Comparison of ENCODE assay signal across 16 cellular contexts in genomic region chr11:26904114-26904513, GRCh38.
DNase-seq lines count a peak whose midpoint lies in the region; ATAC-seq and TF ChIP-seq lines count a peak whose summit lies in the region.
"Had no signal": no experiment of that assay in that cellular context is flagged by ENCODE, and none has a peak within 500 bp of the region (broad histone marks: within the 10 kb centered on the region; RNA-seq: fewer than 3 reads in every experiment).

No MANE protein-coding gene starts in this region.

- H3K27ac Mint-ChIP-seq in GM23338, result peak overlapping the region; percentile 75
- H3K27ac Mint-ChIP-seq in endodermal cell, result no peak overlapping the region
- no peak overlapping the region for H3K27ac Mint-ChIP-seq in neural progenitor cell

- H3K4me1 Mint-ChIP-seq in GM23338 (peaks cover 16% of the 10 kb centered on the region), endodermal cell (peaks cover 15% of the 10 kb centered on the region), neural progenitor cell (peaks cover 11% of the 10 kb centered on the region)

- ATAC-seq in GM23338 (peak; percentile 58; the same call in 2 of the 3 replicates), HG02938 (IDR thresholded peaks at IDR 0.05; ENCODE audit: unreplicated experiment) (no peak), HG03095 (IDR thresholded peaks at IDR 0.05; ENCODE audit: unreplicated experiment) (no peak)
- ATAC-seq: A549 had no signal

- peak overlapping the region; percentile 36 for H3K4me2 ChIP-seq in GM23338
- H3K4me2 ChIP-seq in OCI-LY1 (ENCODE audit: low read length), result peak overlapping the region; percentile 62
- H3K4me2 ChIP-seq in neural progenitor cell, result peak overlapping the region; percentile 40
- H3K4me2 ChIP-seq: A549 had no signal

- H3K4me1 ChIP-seq in GM23338 (ENCODE audit: insufficient read depth), result peaks cover 14% of the 10 kb centered on the region
- peaks cover 64% of the 10 kb centered on the region for H3K4me1 ChIP-seq in OCI-LY1 (ENCODE audit: insufficient read depth, low read length, severe bottlenecking)
- no peaks in the 10 kb centered on the region for H3K4me1 ChIP-seq in endodermal cell (ENCODE audit: control insufficient read depth, insufficient read depth, low read length)
- peaks cover 18% of the 10 kb centered on the region for H3K4me1 ChIP-seq in neural progenitor cell
- H3K4me1 ChIP-seq: A549, SJSA1 had no signal

- H4K20me1 ChIP-seq in GM23338 (replicated peaks; ENCODE audit: insufficient read depth) (no peaks in the 10 kb centered on the region), OCI-LY1 (ENCODE audit: insufficient read depth, low read length) (no peaks in the 10 kb centered on the region), neural progenitor cell (ENCODE audit: low read depth) (peaks cover 4% of the 10 kb centered on the region)

- no peaks in the 10 kb centered on the region for H3K9me2 ChIP-seq in GM23338 (ENCODE audit: insufficient read depth)
- no peaks in the 10 kb centered on the region for H3K9me2 ChIP-seq in OCI-LY1 (ENCODE audit: low read depth, low read length)

- WGBS in endodermal cell (ENCODE audit: insufficient coverage in 1 of 2, insufficient read length in 1 of 2), 2 experiments, result 89% methylated on average over 1 of the region's 1 CpG; no CpG with 5 or more reads in 1 of the 2 experiments

- H3K27ac ChIP-seq in GM23338 (ENCODE audit: low read depth) (no peak overlapping the region; the same call in 1 of the 2 replicates), OCI-LY1 (ENCODE audit: low read depth, low read length, poor library complexity, severe bottlenecking) (peak overlapping the region; percentile 99), endodermal cell (ENCODE audit: low read depth, low read length) (no peak overlapping the region), neural progenitor cell (no peak overlapping the region)
- H3K27ac ChIP-seq: A549, SJSA1 had no signal

- H3K79me2 ChIP-seq in GM23338 (replicated peaks; ENCODE audit: insufficient read depth), result no peaks in the 10 kb centered on the region
- H3K79me2 ChIP-seq in OCI-LY1 (ENCODE audit: insufficient read depth, low read length), result no peaks in the 10 kb centered on the region
- no peaks in the 10 kb centered on the region for H3K79me2 ChIP-seq in neural progenitor cell (ENCODE audit: low read depth)

- H3K9me3 Mint-ChIP-seq in GM23338, result no peaks in the 10 kb centered on the region
- H3K9me3 Mint-ChIP-seq in endodermal cell, result no peaks in the 10 kb centered on the region
- no peaks in the 10 kb centered on the region for H3K9me3 Mint-ChIP-seq in neural progenitor cell

- no peaks in the 10 kb centered on the region for H3K36me3 Mint-ChIP-seq in GM23338 (ENCODE audit: low read depth)
- H3K36me3 Mint-ChIP-seq in endodermal cell (ENCODE audit: low read depth), result no peaks in the 10 kb centered on the region
- no peaks in the 10 kb centered on the region for H3K36me3 Mint-ChIP-seq in neural progenitor cell

- in situ Hi-C loops in GM13977 (cut with MboI; ENCODE audit: low pct_unique_long_range_greater_than_20kb, low sequenced_read_pairs, unreplicated experiment), result no loop called here

- no peaks in the 10 kb centered on the region for H3K9me3 ChIP-seq in OCI-LY1 (ENCODE audit: low read length)
- no peaks in the 10 kb centered on the region for H3K9me3 ChIP-seq in endodermal cell (ENCODE audit: control insufficient read depth, low read length)
- H3K9me3 ChIP-seq in neural progenitor cell (ENCODE audit: low read depth), result no peaks in the 10 kb centered on the region
- H3K9me3 ChIP-seq: A549 had no signal

- H3K4me3 Mint-ChIP-seq in GM23338 (no peak overlapping the region), endodermal cell (no peak overlapping the region), neural progenitor cell (no peak overlapping the region)

- no peaks in the 10 kb centered on the region for H3F3A ChIP-seq in GM23338 (replicated peaks; ENCODE audit: low read depth)
- H3F3A ChIP-seq in OCI-LY1 (ENCODE audit: insufficient read depth, low read length), result no peaks in the 10 kb centered on the region
- peaks cover 9% of the 10 kb centered on the region for H3F3A ChIP-seq in neural progenitor cell (ENCODE audit: low read depth)

- no peak overlapping the region for H2AFZ ChIP-seq in GM23338
- no peak overlapping the region for H2AFZ ChIP-seq in OCI-LY1 (ENCODE audit: low read length)
- H2AFZ ChIP-seq in neural progenitor cell (replicated peaks), result no peak overlapping the region

- TF ChIP-seq CTCF in GM23338 (conservative IDR thresholded peaks at IDR 0.05; ENCODE audit: low read depth in 2 of 2) (no peak), OCI-LY1 (IDR thresholded peaks at IDR 0.05; ENCODE audit: low read length) (no peak), endodermal cell (conservative IDR thresholded peaks at IDR 0.05) (no peak), neural progenitor cell (IDR thresholded peaks at IDR 0.05) (no peak), GM13977 (IDR thresholded peaks at IDR 0.05; ENCODE audit: extremely low read depth, insufficient read depth, missing control alignments) (no peak)

- H3K4me3 ChIP-seq in GM23338 (no peak overlapping the region), OCI-LY1 (ENCODE audit: low read depth, low read length, poor library complexity, severe bottlenecking) (peak overlapping the region; percentile 27), endodermal cell (ENCODE audit: low read length) (no peak overlapping the region), neural progenitor cell (no peak overlapping the region)
- H3K4me3 ChIP-seq: A549, SJSA1 had no signal

- intact Hi-C loops in posterior cingulate gyrus (cut with DNase I), result no loop called here

- peak overlapping the region; percentile 60 for H3K9ac ChIP-seq in OCI-LY1 (ENCODE audit: low read length)
- no peak overlapping the region for H3K9ac ChIP-seq in endodermal cell (ENCODE audit: extremely low read depth, low read length, poor library complexity, severe bottlenecking)
- no peak overlapping the region for H3K9ac ChIP-seq in neural progenitor cell

- H3K27me3 ChIP-seq in GM23338 (ENCODE audit: insufficient read depth), result no peaks in the 10 kb centered on the region
- H3K27me3 ChIP-seq in OCI-LY1 (ENCODE audit: insufficient read depth, low read length), result no peaks in the 10 kb centered on the region
- H3K27me3 ChIP-seq in endodermal cell (ENCODE audit: control insufficient read depth, insufficient read depth, low read length, poor library complexity, severe bottlenecking), result no peaks in the 10 kb centered on the region
- no peaks in the 10 kb centered on the region for H3K27me3 ChIP-seq in neural progenitor cell
- H3K27me3 ChIP-seq: SJSA1 had no signal

- H3K36me3 ChIP-seq in GM23338 (ENCODE audit: insufficient read depth) (no peaks in the 10 kb centered on the region), OCI-LY1 (ENCODE audit: insufficient read depth, low read length) (no peaks in the 10 kb centered on the region), endodermal cell (ENCODE audit: control insufficient read depth, insufficient read depth, low read length) (no peaks in the 10 kb centered on the region), neural progenitor cell (no peaks in the 10 kb centered on the region)
- H3K36me3 ChIP-seq: SJSA1 had no signal

- H3K27me3 Mint-ChIP-seq in GM23338 (ENCODE audit: insufficient read depth, low read depth, poor library complexity), result no peaks in the 10 kb centered on the region
- H3K27me3 Mint-ChIP-seq in endodermal cell (ENCODE audit: insufficient read depth), result no peaks in the 10 kb centered on the region
- H3K27me3 Mint-ChIP-seq in neural progenitor cell (ENCODE audit: insufficient read depth, low read depth), result no peaks in the 10 kb centered on the region

- peak; percentile 17 for DNase-seq in GM23338 (ENCODE audit: low spot score)
- DNase-seq in endodermal cell, result peak; percentile 63
- peak; percentile 28 for DNase-seq in neural progenitor cell (ENCODE audit: low spot score)
- no peak for DNase-seq in GM13977 (ENCODE audit: low spot score)
- no peak for DNase-seq in posterior cingulate gyrus
- DNase-seq: COR-L47, EL, NCI-H1048, NCI-H146, NCI-H345, SW 1271 had no signal

TF ChIP-seq in GM23338, 12 proteins besides CTCF, POLR2A, EP300 and RAD21 (continues in another document):
- no peak for TF ChIP-seq ZNF114 (CRISPR knock-in tag; IDR thresholded peaks at IDR 0.05)
- no peak for TF ChIP-seq JUNB (IDR thresholded peaks at IDR 0.05; ENCODE audit: unreplicated experiment)
- no peak for TF ChIP-seq EZH2phosphoT487 (IDR thresholded peaks at IDR 0.05; ENCODE audit: unreplicated experiment)
- TF ChIP-seq, protein P1, sequence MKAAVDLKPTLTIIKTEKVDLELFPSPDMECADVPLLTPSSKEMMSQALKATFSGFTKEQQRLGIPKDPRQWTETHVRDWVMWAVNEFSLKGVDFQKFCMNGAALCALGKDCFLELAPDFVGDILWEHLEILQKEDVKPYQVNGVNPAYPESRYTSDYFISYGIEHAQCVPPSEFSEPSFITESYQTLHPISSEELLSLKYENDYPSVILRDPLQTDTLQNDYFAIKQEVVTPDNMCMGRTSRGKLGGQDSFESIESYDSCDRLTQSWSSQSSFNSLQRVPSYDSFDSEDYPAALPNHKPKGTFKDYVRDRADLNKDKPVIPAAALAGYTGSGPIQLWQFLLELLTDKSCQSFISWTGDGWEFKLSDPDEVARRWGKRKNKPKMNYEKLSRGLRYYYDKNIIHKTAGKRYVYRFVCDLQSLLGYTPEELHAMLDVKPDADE (IDR thresholded peaks at IDR 0.05), result no peak
- TF ChIP-seq EZH2 (IDR thresholded peaks at IDR 0.05; ENCODE audit: low read depth, unreplicated experiment), result no peak
- no peak for TF ChIP-seq REST (IDR thresholded peaks at IDR 0.05; ENCODE audit: unreplicated experiment)

Comparison
In these comparisons a context has a peak if more than half of its experiments do, and no peak if none do; other contexts are left out.
1. DNase-seq: peak in GM23338 (single experiment), endodermal cell (single experiment) and neural progenitor cell (single experiment); none in GM13977 (single experiment) and posterior cingulate gyrus (0 of 10).
2. Peak in every context shown above with its lines, with median percentiles within 50 percentile points of each other: H3K4me2 ChIP-seq.